In genomic region chr1:185652348-185652747, GRCh38 we compare ENCODE assay signal across 14 cellular contexts.
DNase-seq lines count a peak whose midpoint lies in the region; ATAC-seq, FAIRE-seq and TF ChIP-seq lines count a peak whose summit lies in the region.
"Had no signal": no experiment of that assay in that cellular context is flagged by ENCODE, and none has a peak within 500 bp of the region (broad histone marks: within the 10 kb centered on the region; RNA-seq: fewer than 3 reads in every experiment).

No MANE protein-coding gene starts in this region.

- no peak overlapping the region for H3K4me3 ChIP-seq in epithelial cell of proximal tubule (ENCODE audit: low read depth, low read length)
- H3K4me3 ChIP-seq: SJSA1 had no signal

- peak; percentile 26 for TF ChIP-seq CTCF in GM13977 (IDR thresholded peaks at IDR 0.05; ENCODE audit: extremely low read depth, insufficient read depth, missing control alignments)
- TF ChIP-seq CTCF in epithelial cell of proximal tubule (conservative IDR thresholded peaks at IDR 0.05; ENCODE audit: low read depth, low read length): peak; percentile 25

- DNase-seq in CD1c-positive myeloid dendritic cell (ENCODE audit: extremely low spot score): peak; percentile 26
- DNase-seq in GM13977 (ENCODE audit: low spot score): no peak
- DNase-seq in OCI-M1 (lab: John Stamatoyannopoulos, UW): peak; percentile 44
- no peak for DNase-seq in epithelial cell of proximal tubule (ENCODE audit: low read depth)
- no peak for DNase-seq in H54 (ENCODE audit: insufficient read length, low spot score)
- DNase-seq in G401 (ENCODE audit: low spot score): no peak
- DNase-seq in SK-N-DZ (ENCODE audit: low spot score): no peak
- DNase-seq: activated CD4-positive, alpha-beta memory T cell treated with anti-CD3 and anti-CD28 coated beads, Interleukin-2, amount 10 ng/mL, durations not matched to agents 7 days and 5 days; amniotic stem cell; DMS153; GOT3; NCI-H1694 had no signal

- no peak for ATAC-seq in HG03565 (IDR thresholded peaks at IDR 0.05; ENCODE audit: unreplicated experiment)

- no peak for TF ChIP-seq POLR2A in H54 (IDR thresholded peaks at IDR 0.05; ENCODE audit: low read depth, low read length)

- no peak for FAIRE-seq in H54 (lab: Jason Lieb, UNC)

- in situ Hi-C loops in GM13977 (cut with MboI; ENCODE audit: low pct_unique_long_range_greater_than_20kb, low sequenced_read_pairs, unreplicated experiment) (loop anchor here (25.0 kb wide), 1 partner anchor 665 kb away; no protein-coding TSS in a partner anchor), G401 (cut with HindIII; ENCODE audit: low sequenced_read_pairs) (no loop called here)

Comparison
In these comparisons a context has a peak if more than half of its experiments do, and no peak if none do; other contexts are left out.
1. DNase-seq: peak in CD1c-positive myeloid dendritic cell (single experiment) and OCI-M1 (single experiment); none in GM13977 (single experiment), epithelial cell of proximal tubule (single experiment), H54 (single experiment), G401 (single experiment) and SK-N-DZ (single experiment).